31 cellular contexts compared by ENCODE assay signal in the genomic region with DNA sequence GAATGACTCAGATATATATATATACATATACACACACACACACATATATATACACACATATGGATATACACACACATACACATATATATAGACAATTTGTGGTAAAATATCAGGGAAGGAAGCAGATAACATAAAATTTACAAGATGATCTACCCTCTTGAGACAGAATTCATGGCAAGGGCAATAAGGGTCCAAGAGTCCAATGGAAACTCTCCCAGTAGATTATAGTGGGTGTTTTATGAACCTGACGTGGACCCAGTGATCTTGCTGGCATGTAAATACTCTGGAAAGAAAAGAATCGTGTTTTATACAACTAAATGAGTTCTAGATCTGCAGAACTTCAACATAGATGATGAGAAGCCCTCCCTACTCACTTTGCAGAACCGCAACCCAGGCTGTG.
"Had no signal": no experiment of that assay in that cellular context is flagged by ENCODE, and none has a peak within 500 bp of the region (broad histone marks: within the 10 kb centered on the region; RNA-seq: fewer than 3 reads in every experiment).

No MANE protein-coding gene starts in this region.

- FAIRE-seq: astrocyte had no signal

- H3K27ac ChIP-seq: adrenal gland, body of pancreas, brain microvascular endothelial cell, breast epithelium, VCaP had no signal

- DNase-seq: activated B cell treated with CpG ODN at 0.5 μM for 24 hours; activated CD4-positive, alpha-beta memory T cell treated with anti-CD3 and anti-CD28 coated beads for 36 hours; activated CD4-positive, alpha-beta T cell treated with anti-CD3 and anti-CD28 coated beads for 4 hours; activated CD4-positive, alpha-beta T cell treated with anti-CD3 and anti-CD28 coated beads, Interleukin-2, amount 10 ng/mL, durations not matched to agents 24 days and 14 days; activated CD4-positive, alpha-beta T cell treated with anti-CD3 and anti-CD28 coated beads, Interleukin-2, amount 50 U/mL, for 1 hour; activated CD4-positive, alpha-beta T cell treated with anti-CD3 and anti-CD28 coated beads, Interleukin-2, amount 50 U/mL, for 4 hours; activated CD4-positive, CD25-positive, alpha-beta regulatory T cell treated with anti-CD3 and anti-CD28 coated beads, Interleukin-2, amount 50 U/mL, for 72 hours; activated CD8-positive, alpha-beta memory T cell treated with anti-CD3 and anti-CD28 coated beads, Interleukin-2, amount 50 U/mL, for 4 hours; activated CD8-positive, alpha-beta T cell treated with anti-CD3 and anti-CD28 coated beads for 36 hours; activated effector memory CD4-positive, alpha-beta T cell treated with anti-CD3 and anti-CD28 coated beads, Interleukin-2, amount 50 U/mL, for 16 hours; activated gamma-delta T cell treated with Interleukin-2 at 50 U/mL for 16 hours; activated naive CD4-positive, alpha-beta T cell; activated naive CD4-positive, alpha-beta T cell treated with anti-CD3 and anti-CD28 coated beads for 36 hours; activated naive CD4-positive, alpha-beta T cell treated with anti-CD3 and anti-CD28 coated beads, Interleukin-2, amount 50 U/mL, for 16 hours; activated naive CD8-positive, alpha-beta T cell treated with anti-CD3 and anti-CD28 coated beads for 36 hours; activated T-cell treated with anti-CD3 and anti-CD28 coated beads for 4 hours; activated T-cell treated with anti-CD3 and anti-CD28 coated beads, Interleukin-2, amount 50 U/mL, for 1 hour; activated T-cell treated with anti-CD3 and anti-CD28 coated beads, Interleukin-2, amount 50 U/mL, for 4 hours; activated T-cell treated with anti-CD3 and anti-CD28 coated beads, Interleukin-2, amount 50 U/mL, for 72 hours; adrenal gland; amniotic stem cell; aorta; body of pancreas; brain microvascular endothelial cell; central memory CD4-positive, alpha-beta T cell; T-helper 17 cell had no signal

- H3K4me3 ChIP-seq: adrenal gland, body of pancreas, breast epithelium had no signal

- H3K9me3 ChIP-seq: body of pancreas had no signal

- ATAC-seq: activated CD8-positive, alpha-beta T cell treated with anti-CD3 and anti-CD28 coated beads for 36 hours; activated naive CD4-positive, alpha-beta T cell treated with anti-CD3 and anti-CD28 coated beads, Interleukin-2, amount 50 U/mL, for 72 hours; activated T-cell treated with anti-CD3 and anti-CD28 coated beads, Interleukin-2, amount 50 U/mL, for 4 hours; activated T-cell treated with anti-CD3 and anti-CD28 coated beads, Interleukin-2, amount 50 U/mL, for 72 hours; activated T-helper 17 cell treated with anti-CD3 and anti-CD28 coated beads, Interleukin-2, amount 50 U/mL, for 72 hours; body of pancreas; T-helper 17 cell had no signal

- H3K36me3 ChIP-seq: brain microvascular endothelial cell, breast epithelium had no signal

- H3K27me3 ChIP-seq: adrenal gland, body of pancreas, brain microvascular endothelial cell, breast epithelium had no signal

- H3K4me1 ChIP-seq: adrenal gland, body of pancreas, breast epithelium had no signal
